Comparison of ENCODE assay signal across 2 cellular contexts in the genomic region with DNA sequence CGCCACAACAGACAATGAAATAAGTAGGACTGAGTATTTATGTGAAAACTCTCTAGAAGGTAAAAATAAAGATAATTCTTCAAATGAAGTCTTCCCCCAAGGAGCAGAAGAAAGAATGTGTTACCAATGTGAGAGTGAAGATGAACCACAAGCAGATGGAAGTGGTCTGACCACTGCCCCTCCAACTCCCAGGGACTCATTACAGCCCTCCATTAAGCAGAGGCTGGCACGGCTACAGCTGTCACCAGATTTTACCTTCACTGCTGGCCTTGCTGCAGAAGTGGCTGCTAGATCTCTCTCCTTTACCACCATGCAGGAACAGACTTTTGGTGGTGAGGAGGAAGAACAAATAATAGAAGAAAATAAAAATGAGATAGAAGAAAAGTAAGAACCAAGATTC.
TF ChIP-seq lines count a peak whose summit lies in the region.

No MANE protein-coding gene starts in this region.

TF ChIP-seq in HepG2, 621 proteins besides CTCF, POLR2A, EP300 and RAD21 (continued from another document):
- TF ChIP-seq HNRNPUL1 (IDR thresholded peaks at IDR 0.05; ENCODE audit: low read depth, low read length): no peak
- TF ChIP-seq CCDC6 (CRISPR knock-in tag; IDR thresholded peaks at IDR 0.05): no peak
- no peak for TF ChIP-seq U2AF1 (optimal IDR thresholded peaks at IDR 0.05; ENCODE audit: low read depth, low read length)
- no peak for TF ChIP-seq HOXD1 (CRISPR knock-in tag; IDR thresholded peaks at IDR 0.05)
- TF ChIP-seq ZNF562 (CRISPR knock-in tag; IDR thresholded peaks at IDR 0.05; ENCODE audit: borderline replicate concordance): no peak
- TF ChIP-seq TOE1 (CRISPR knock-in tag; IDR thresholded peaks at IDR 0.05): no peak
- TF ChIP-seq ZSCAN30 (CRISPR knock-in tag; IDR thresholded peaks at IDR 0.05): no peak
- TF ChIP-seq RFX1 (IDR thresholded peaks at IDR 0.05): no peak
- no peak for TF ChIP-seq ZNF33B (CRISPR knock-in tag; IDR thresholded peaks at IDR 0.05)

TF ChIP-seq in GM12878, 131 proteins besides CTCF, POLR2A, EP300 and RAD21 (continued from another document):
- TF ChIP-seq NFYA (IDR thresholded peaks at IDR 0.05; ENCODE audit: borderline replicate concordance, low read depth, low read length) (no peak), SIX5 (IDR thresholded peaks at IDR 0.05; ENCODE audit: low read depth, low read length, severe bottlenecking) (no peak), STAT3 (IDR thresholded peaks at IDR 0.05; ENCODE audit: low read depth, low read length) (no peak)
- TF ChIP-seq, protein P1, sequence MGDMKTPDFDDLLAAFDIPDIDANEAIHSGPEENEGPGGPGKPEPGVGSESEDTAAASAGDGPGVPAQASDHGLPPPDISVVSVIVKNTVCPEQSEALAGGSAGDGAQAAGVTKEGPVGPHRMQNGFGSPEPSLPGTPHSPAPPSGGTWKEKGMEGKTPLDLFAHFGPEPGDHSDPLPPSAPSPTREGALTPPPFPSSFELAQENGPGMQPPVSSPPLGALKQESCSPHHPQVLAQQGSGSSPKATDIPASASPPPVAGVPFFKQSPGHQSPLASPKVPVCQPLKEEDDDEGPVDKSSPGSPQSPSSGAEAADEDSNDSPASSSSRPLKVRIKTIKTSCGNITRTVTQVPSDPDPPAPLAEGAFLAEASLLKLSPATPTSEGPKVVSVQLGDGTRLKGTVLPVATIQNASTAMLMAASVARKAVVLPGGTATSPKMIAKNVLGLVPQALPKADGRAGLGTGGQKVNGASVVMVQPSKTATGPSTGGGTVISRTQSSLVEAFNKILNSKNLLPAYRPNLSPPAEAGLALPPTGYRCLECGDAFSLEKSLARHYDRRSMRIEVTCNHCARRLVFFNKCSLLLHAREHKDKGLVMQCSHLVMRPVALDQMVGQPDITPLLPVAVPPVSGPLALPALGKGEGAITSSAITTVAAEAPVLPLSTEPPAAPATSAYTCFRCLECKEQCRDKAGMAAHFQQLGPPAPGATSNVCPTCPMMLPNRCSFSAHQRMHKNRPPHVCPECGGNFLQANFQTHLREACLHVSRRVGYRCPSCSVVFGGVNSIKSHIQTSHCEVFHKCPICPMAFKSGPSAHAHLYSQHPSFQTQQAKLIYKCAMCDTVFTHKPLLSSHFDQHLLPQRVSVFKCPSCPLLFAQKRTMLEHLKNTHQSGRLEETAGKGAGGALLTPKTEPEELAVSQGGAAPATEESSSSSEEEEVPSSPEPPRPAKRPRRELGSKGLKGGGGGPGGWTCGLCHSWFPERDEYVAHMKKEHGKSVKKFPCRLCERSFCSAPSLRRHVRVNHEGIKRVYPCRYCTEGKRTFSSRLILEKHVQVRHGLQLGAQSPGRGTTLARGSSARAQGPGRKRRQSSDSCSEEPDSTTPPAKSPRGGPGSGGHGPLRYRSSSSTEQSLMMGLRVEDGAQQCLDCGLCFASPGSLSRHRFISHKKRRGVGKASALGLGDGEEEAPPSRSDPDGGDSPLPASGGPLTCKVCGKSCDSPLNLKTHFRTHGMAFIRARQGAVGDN (IDR thresholded peaks at IDR 0.05): no peak
- TF ChIP-seq, protein P2, sequence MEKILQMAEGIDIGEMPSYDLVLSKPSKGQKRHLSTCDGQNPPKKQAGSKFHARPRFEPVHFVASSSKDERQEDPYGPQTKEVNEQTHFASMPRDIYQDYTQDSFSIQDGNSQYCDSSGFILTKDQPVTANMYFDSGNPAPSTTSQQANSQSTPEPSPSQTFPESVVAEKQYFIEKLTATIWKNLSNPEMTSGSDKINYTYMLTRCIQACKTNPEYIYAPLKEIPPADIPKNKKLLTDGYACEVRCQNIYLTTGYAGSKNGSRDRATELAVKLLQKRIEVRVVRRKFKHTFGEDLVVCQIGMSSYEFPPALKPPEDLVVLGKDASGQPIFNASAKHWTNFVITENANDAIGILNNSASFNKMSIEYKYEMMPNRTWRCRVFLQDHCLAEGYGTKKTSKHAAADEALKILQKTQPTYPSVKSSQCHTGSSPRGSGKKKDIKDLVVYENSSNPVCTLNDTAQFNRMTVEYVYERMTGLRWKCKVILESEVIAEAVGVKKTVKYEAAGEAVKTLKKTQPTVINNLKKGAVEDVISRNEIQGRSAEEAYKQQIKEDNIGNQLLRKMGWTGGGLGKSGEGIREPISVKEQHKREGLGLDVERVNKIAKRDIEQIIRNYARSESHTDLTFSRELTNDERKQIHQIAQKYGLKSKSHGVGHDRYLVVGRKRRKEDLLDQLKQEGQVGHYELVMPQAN (conservative IDR thresholded peaks at IDR 0.05): no peak
